Comparison of ENCODE assay signal across 12 cellular contexts in the genomic region with DNA sequence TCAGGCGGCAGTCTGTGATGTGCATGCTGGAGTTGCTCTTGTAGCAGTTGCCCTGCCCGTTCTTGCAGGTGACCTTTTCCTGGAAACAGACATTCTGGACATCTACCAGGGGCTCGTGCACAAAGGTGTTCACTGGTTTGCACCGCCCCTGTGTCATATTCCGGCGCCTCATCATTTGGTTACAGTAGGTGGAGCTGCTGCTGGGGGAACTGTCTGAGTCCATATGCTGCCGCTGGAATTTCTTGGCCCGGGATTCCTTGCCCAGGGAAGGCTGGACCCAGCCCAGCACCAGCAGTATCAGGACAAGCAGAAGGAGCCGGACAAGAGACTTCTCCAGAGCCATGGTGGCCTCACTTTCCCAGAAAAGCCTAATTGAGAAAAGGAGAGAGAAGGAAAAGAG. TPM values are rescaled to one million over a fixed set of nuclear protein-coding genes. Genes with fewer than 3 reads are reported as not detected.
DNase-seq lines count a peak whose midpoint lies in the region; TF ChIP-seq lines count a peak whose summit lies in the region.
"Had no signal": no experiment of that assay in that cellular context is flagged by ENCODE, and none has a peak within 500 bp of the region (broad histone marks: within the 10 kb centered on the region; RNA-seq: fewer than 3 reads in every experiment).

No MANE protein-coding gene starts in this region.

- 52 to 56% methylated on average over 9 of the region's 9 CpGs for WGBS in lower leg skin, 2 donors

- H3K9ac ChIP-seq in colonic mucosa (ENCODE audit: low read depth in 2 of 2, low read length in 2 of 2) (peak overlapping the region; percentile 29 to 73), skeletal muscle tissue (ENCODE audit: low read depth in 1 of 3, low read length in 3 of 3) (peak overlapping the region in 1 of 3 donors; percentile 64)

- no peaks in the 10 kb centered on the region for H3K36me3 ChIP-seq in colonic mucosa
- no peaks in the 10 kb centered on the region for H3K36me3 ChIP-seq in skeletal muscle tissue (ENCODE audit: control insufficient read depth in 3 of 3, insufficient read depth in 3 of 3, low read length in 3 of 3)

- H3K27me3 Mint-ChIP-seq in activated T-helper 2 cell treated with anti-CD3 and anti-CD28 coated beads, Interferon-gamma antibody, Interleukin-2, Interleukin-4, amounts not matched to agents 10 μg/mL and 5 μg/mL and 100 μg/mL, durations not matched to agents 14 hours and 24 hours and 36 hours (ENCODE audit: low read depth) = peaks cover 20% of the 10 kb centered on the region
- H3K27me3 Mint-ChIP-seq in HFFc6 (ENCODE audit: insufficient read depth) = peaks cover 14% of the 10 kb centered on the region
- H3K27me3 Mint-ChIP-seq: activated CD4-positive, alpha-beta T cell treated with anti-CD3 and anti-CD28 coated beads for 36 hours had no signal

- no peaks in the 10 kb centered on the region for H3K4me1 Mint-ChIP-seq in activated T-helper 2 cell treated with anti-CD3 and anti-CD28 coated beads, Interferon-gamma antibody, Interleukin-2, Interleukin-4, amounts not matched to agents 10 μg/mL and 5 μg/mL and 100 μg/mL, durations not matched to agents 14 hours and 24 hours and 36 hours (ENCODE audit: low read depth)
- H3K4me1 Mint-ChIP-seq in HFFc6 (ENCODE audit: low read depth) = no peaks in the 10 kb centered on the region

- TF ChIP-seq CTCF in C4-2B (conservative IDR thresholded peaks at IDR 0.05) = peak; percentile 9; the same call in 1 of the 2 replicates
- no peak for TF ChIP-seq CTCF in colonic mucosa (IDR thresholded peaks at IDR 0.05)
- no peak for TF ChIP-seq CTCF in lower leg skin (IDR thresholded peaks at IDR 0.05)
- TF ChIP-seq CTCF in HFFc6 (IDR thresholded peaks at IDR 0.05) = no peak

- H3K4me3 ChIP-seq in colonic mucosa (peak overlapping the region; percentile 9), lower leg skin (ENCODE audit: low read depth, poor library complexity, severe bottlenecking) (peak overlapping the region; percentile 21), skeletal muscle tissue (ENCODE audit: low read length in 3 of 3) (peak overlapping the region; percentile 55 to 73 (median 67))

- H3K4me1 ChIP-seq in colonic mucosa = no peaks in the 10 kb centered on the region
- H3K4me1 ChIP-seq in skeletal muscle tissue (ENCODE audit: control insufficient read depth in 3 of 3, insufficient read depth in 3 of 3, low read length in 3 of 3) = peaks cover 0 to 3% (median 0%) of the 10 kb centered on the region in 3 donors

- peak; percentile 68 for DNase-seq in colonic mucosa
- DNase-seq in lower leg skin (ENCODE audit: low spot score in 2 of 2) = no peak
- no peak for DNase-seq in stimulated activated CD4-positive, alpha-beta T cell treated with anti-CD3 and anti-CD28 coated beads, Interleukin-15, amount 100 ng/mL, for 24 hours
- DNase-seq in NCI-H2196 (lab: John Stamatoyannopoulos, UW; ENCODE audit: unreplicated experiment) = no peak
- DNase-seq in activated T-helper 2 cell treated with anti-CD3 and anti-CD28 coated beads, Interferon-gamma antibody, Interleukin-2, Interleukin-4, amounts not matched to agents 10 μg/mL and 5 μg/mL and 100 μg/mL, durations not matched to agents 14 hours and 24 hours and 36 hours (ENCODE audit: low spot score) = no peak
- no peak for DNase-seq in HFFc6
- DNase-seq: activated CD4-positive, alpha-beta T cell treated with anti-CD3 and anti-CD28 coated beads for 36 hours; cortex of kidney; GF-D8; NCI-H1417 had no signal

- no peaks in the 10 kb centered on the region for H3K9me3 ChIP-seq in colonic mucosa
- H3K9me3 ChIP-seq in skeletal muscle tissue (ENCODE audit: control insufficient read depth in 3 of 3, low read length in 3 of 3) = no peaks in the 10 kb centered on the region

- TF ChIP-seq POLR2A in lower leg skin (IDR thresholded peaks at IDR 0.05) = no peak

- H3K36me3 Mint-ChIP-seq in activated T-helper 2 cell treated with anti-CD3 and anti-CD28 coated beads, Interferon-gamma antibody, Interleukin-2, Interleukin-4, amounts not matched to agents 10 μg/mL and 5 μg/mL and 100 μg/mL, durations not matched to agents 14 hours and 24 hours and 36 hours (ENCODE audit: low read depth) = no peaks in the 10 kb centered on the region
- H3K36me3 Mint-ChIP-seq in HFFc6 (ENCODE audit: low read depth) = no peaks in the 10 kb centered on the region

- no peaks in the 10 kb centered on the region for H3K27me3 ChIP-seq in colonic mucosa
- peaks cover 3 to 20% (median 8%) of the 10 kb centered on the region in 3 donors for H3K27me3 ChIP-seq in skeletal muscle tissue (ENCODE audit: control insufficient read depth in 3 of 3, insufficient read depth in 3 of 3, low read length in 3 of 3)

- no peaks in the 10 kb centered on the region for H3K9me3 Mint-ChIP-seq in activated T-helper 2 cell treated with anti-CD3 and anti-CD28 coated beads, Interferon-gamma antibody, Interleukin-2, Interleukin-4, amounts not matched to agents 10 μg/mL and 5 μg/mL and 100 μg/mL, durations not matched to agents 14 hours and 24 hours and 36 hours
- no peaks in the 10 kb centered on the region for H3K9me3 Mint-ChIP-seq in HFFc6

- H3K27ac ChIP-seq in C4-2B (no peak overlapping the region), colonic mucosa (no peak overlapping the region), skeletal muscle tissue (ENCODE audit: low read depth, low read length) (peak overlapping the region; percentile 41)

- intact Hi-C loops in colonic mucosa (cut with DNase I) (no loop called here), lower leg skin (cut with DNase I; ENCODE audit: low total_unique reads) (no loop called here)
- intact Hi-C loops in activated T-helper 2 cell treated with anti-CD3 and anti-CD28 coated beads, Interferon-gamma antibody, Interleukin-2, Interleukin-4, amounts not matched to agents 10 μg/mL and 5 μg/mL and 100 μg/mL, durations not matched to agents 14 hours and 24 hours and 36 hours (cut with micrococcal nuclease) = no loop called here

- H3K27ac Mint-ChIP-seq in activated T-helper 2 cell treated with anti-CD3 and anti-CD28 coated beads, Interferon-gamma antibody, Interleukin-2, Interleukin-4, amounts not matched to agents 10 μg/mL and 5 μg/mL and 100 μg/mL, durations not matched to agents 14 hours and 24 hours and 36 hours = no peak overlapping the region
- H3K27ac Mint-ChIP-seq in HFFc6 = no peak overlapping the region
- H3K27ac Mint-ChIP-seq: activated CD4-positive, alpha-beta T cell treated with anti-CD3 and anti-CD28 coated beads for 36 hours had no signal

- no peak overlapping the region for H3K4me3 Mint-ChIP-seq in activated T-helper 2 cell treated with anti-CD3 and anti-CD28 coated beads, Interferon-gamma antibody, Interleukin-2, Interleukin-4, amounts not matched to agents 10 μg/mL and 5 μg/mL and 100 μg/mL, durations not matched to agents 14 hours and 24 hours and 36 hours (ENCODE audit: low read depth)
- H3K4me3 Mint-ChIP-seq in HFFc6 = no peak overlapping the region
- H3K4me3 Mint-ChIP-seq: activated CD4-positive, alpha-beta T cell treated with anti-CD3 and anti-CD28 coated beads for 36 hours had no signal

RNA-seq across cellular contexts. Expression of gene RNASE1, which starts 0.9 kb away (rescaled TPM):
- total RNA-seq in colonic mucosa = 100 to 1,000 TPM; 189 to 244 TPM
- 100 to 1,000 TPM in 1 of 4 donors, 10 to 100 TPM in 3; 42.6 to 129 (median 87.7) TPM for total RNA-seq in lower leg skin
- 113 TPM for total RNA-seq in skeletal muscle tissue
- total RNA-seq in activated T-helper 2 cell treated with anti-CD3 and anti-CD28 coated beads, Interferon-gamma antibody, Interleukin-2, Interleukin-4, amounts not matched to agents 10 μg/mL and 5 μg/mL and 100 μg/mL, durations not matched to agents 14 hours and 24 hours and 36 hours = not detected in 2 replicates
- not detected for total RNA-seq in HFFc6 (2021; fragmentation: NEBNext Ultra II Directional; extraction: Animal tissue kit (Norgen Biotek cat#: 25700))
- total RNA-seq: activated CD4-positive, alpha-beta T cell treated with anti-CD3 and anti-CD28 coated beads for 36 hours had no signal

RNA-seq across cellular contexts. Expression of gene RNASE6, which starts 20.7 kb away (rescaled TPM):
- total RNA-seq in colonic mucosa (1 to 10 TPM; 3.4 to 6.8 TPM), lower leg skin (10 to 100 TPM in 1 of 4 donors, 1 to 10 TPM in 3; 1.7 to 15.4 (median 6.6) TPM), skeletal muscle tissue (5.2 TPM)
- 0.91 and 0.94 TPM in 2 replicates for total RNA-seq in activated T-helper 2 cell treated with anti-CD3 and anti-CD28 coated beads, Interferon-gamma antibody, Interleukin-2, Interleukin-4, amounts not matched to agents 10 μg/mL and 5 μg/mL and 100 μg/mL, durations not matched to agents 14 hours and 24 hours and 36 hours
- total RNA-seq in HFFc6 (2021; fragmentation: NEBNext Ultra II Directional; extraction: Animal tissue kit (Norgen Biotek cat#: 25700)) = not detected

RNA-seq across cellular contexts. Expression of gene EDDM3B, which starts 33.5 kb away (rescaled TPM):
- total RNA-seq in colonic mucosa = not detected
- total RNA-seq in lower leg skin = not detected
- not detected for total RNA-seq in skeletal muscle tissue
- total RNA-seq in activated T-helper 2 cell treated with anti-CD3 and anti-CD28 coated beads, Interferon-gamma antibody, Interleukin-2, Interleukin-4, amounts not matched to agents 10 μg/mL and 5 μg/mL and 100 μg/mL, durations not matched to agents 14 hours and 24 hours and 36 hours = not detected in 2 replicates
- not detected for total RNA-seq in HFFc6 (2021; fragmentation: NEBNext Ultra II Directional; extraction: Animal tissue kit (Norgen Biotek cat#: 25700))
- total RNA-seq: activated CD4-positive, alpha-beta T cell treated with anti-CD3 and anti-CD28 coated beads for 36 hours had no signal

RNA-seq across cellular contexts. Expression of gene EDDM3A, which starts 56.0 kb away (rescaled TPM):
- total RNA-seq in colonic mucosa (not detected), lower leg skin (not detected), skeletal muscle tissue (not detected)
- total RNA-seq in activated T-helper 2 cell treated with anti-CD3 and anti-CD28 coated beads, Interferon-gamma antibody, Interleukin-2, Interleukin-4, amounts not matched to agents 10 μg/mL and 5 μg/mL and 100 μg/mL, durations not matched to agents 14 hours and 24 hours and 36 hours = not detected in 2 replicates
- total RNA-seq in HFFc6 (2021; fragmentation: NEBNext Ultra II Directional; extraction: Animal tissue kit (Norgen Biotek cat#: 25700)) = not detected
- total RNA-seq: activated CD4-positive, alpha-beta T cell treated with anti-CD3 and anti-CD28 coated beads for 36 hours had no signal

Comparison
In these comparisons a context has a peak if more than half of its experiments do, and no peak if none do; other contexts are left out.
1. H3K4me3 ChIP-seq: peak in every context shown above with its lines; median percentile 67 in skeletal muscle tissue; 21 in lower leg skin; 9 in colonic mucosa.
2. RNA of gene RNASE1, which starts 0.9 kb away (total RNA-seq): 189 to 244 TPM in colonic mucosa, 113 TPM in skeletal muscle tissue (single experiment) and 42.6 to 129 TPM in lower leg skin; not detected in activated T-helper 2 cell treated with anti-CD3 and anti-CD28 coated beads, Interferon-gamma antibody, Interleukin-2, Interleukin-4, amounts not matched to agents 10 μg/mL and 5 μg/mL and 100 μg/mL, durations not matched to agents 14 hours and 24 hours and 36 hours and not detected in HFFc6; every median in the first group is over 10 times any median in the second.